In genomic region chr13:84649853-84650252, GRCh38 we compare ENCODE assay signal across 25 cellular contexts.
A peak's percentile ranks its signal among the peaks of the same experiment; 100 is the strongest.
DNase-seq lines count a peak whose midpoint lies in the region; ATAC-seq and TF ChIP-seq lines count a peak whose summit lies in the region.
"Had no signal": no experiment of that assay in that cellular context is flagged by ENCODE, and none has a peak within 500 bp of the region (broad histone marks: within the 10 kb centered on the region; RNA-seq: fewer than 3 reads in every experiment).

No MANE protein-coding gene starts in this region.

- no peaks in the 10 kb centered on the region for H3K9me2 ChIP-seq in SK-N-SH

- ATAC-seq in SK-N-SH treated with all-trans-retinoic acid at 6 μM for 48 hours (no peak), HG02852 (IDR thresholded peaks at IDR 0.05; ENCODE audit: unreplicated experiment) (no peak)
- ATAC-seq: activated naive CD8-positive, alpha-beta T cell treated with anti-CD3 and anti-CD28 coated beads, Interleukin-2, amount 50 U/mL, for 24 hours; naive thymus-derived CD8-positive, alpha-beta T cell; pancreas; stimulated activated memory B cell treated with anti-CD40 and anti-IgM and Interleukin-4, amounts not matched to agents 10 μg/mL and 1 μg/mL and 100 μg/mL, for 72 hours had no signal

- H3K27ac ChIP-seq in SK-N-SH (ENCODE audit: low read depth in 2 of 2, low read length in 1 of 2) = peak overlapping the region in 1 of 2 experiments; percentile 5; a peak in 1 of 4 replicates
- no peak overlapping the region for H3K27ac ChIP-seq in stomach
- H3K27ac ChIP-seq: brain microvascular endothelial cell, C4-2B, pancreas, testis, vagina had no signal

- TF ChIP-seq RAD21 in SK-N-SH (IDR thresholded peaks at IDR 0.05; ENCODE audit: low read length) = no peak

- CTCF ChIA-PET in SK-N-SH (lab: Yijun Ruan, JAX) = interaction anchor here (0.7 kb wide), 1 partner anchor 195 kb away, joined by 3 read pairs; no protein-coding TSS in a partner anchor

- POLR2A ChIA-PET in SK-N-SH (lab: Yijun Ruan, JAX) = no interaction called here

- H3K9ac ChIP-seq in SK-N-SH = no peak overlapping the region

- no peak for DNase-seq in SK-N-SH
- DNase-seq in M059J (ENCODE audit: low read depth) = peak; percentile 48
- DNase-seq in fibroblast of mammary gland (ENCODE audit: low read depth) = peak; percentile 50
- DNase-seq in myocyte (ENCODE audit: low read depth) = peak; percentile 27
- DNase-seq in stomach = no peak
- DNase-seq in T-helper 2 cell = no peak
- DNase-seq: 8988T; activated CD4-positive, alpha-beta T cell treated with anti-CD3 and anti-CD28 coated beads, Interleukin-2, amount 50 U/mL, for 1 hour; activated CD8-positive, alpha-beta memory T cell treated with anti-CD3 and anti-CD28 coated beads, Interleukin-2, amount 50 U/mL, for 48 hours; activated effector memory CD4-positive, alpha-beta T cell treated with anti-CD3 and anti-CD28 coated beads, Interleukin-2, amount 50 U/mL, for 16 hours; activated naive CD8-positive, alpha-beta T cell treated with anti-CD3 and anti-CD28 coated beads, Interleukin-2, amount 50 U/mL, for 24 hours; brain microvascular endothelial cell; Karpas-422; kidney; mesendoderm; naive thymus-derived CD8-positive, alpha-beta T cell; NCI-H1105; NCI-H510A; pancreas; testis had no signal

- H3K27me3 ChIP-seq in SK-N-SH (ENCODE audit: insufficient read depth) (no peaks in the 10 kb centered on the region), stomach (no peaks in the 10 kb centered on the region)
- H3K27me3 ChIP-seq: brain microvascular endothelial cell, testis, vagina had no signal

- peaks cover 0 to 7% of the 10 kb centered on the region in 2 experiments; a peak in 2 of 4 replicates for H3K4me1 ChIP-seq in SK-N-SH (ENCODE audit: control insufficient read depth in 1 of 2, insufficient read depth in 2 of 2, low read depth in 1 of 2, low read length in 1 of 2)
- peaks cover 0 to 15% (median 3%) of the 10 kb centered on the region in 4 donors for H3K4me1 ChIP-seq in stomach
- H3K4me1 ChIP-seq: testis, vagina had no signal

- H2AFZ ChIP-seq in SK-N-SH (ENCODE audit: low read depth) = peak overlapping the region; percentile 53; the same call in 1 of the 2 replicates

- H3K36me3 ChIP-seq in SK-N-SH (replicated peaks in 1 of 2; ENCODE audit: control insufficient read depth in 1 of 2, insufficient read depth in 2 of 2, low read length in 1 of 2) = no peaks in the 10 kb centered on the region
- no peaks in the 10 kb centered on the region for H3K36me3 ChIP-seq in stomach
- H3K36me3 ChIP-seq: brain microvascular endothelial cell, pancreas, vagina had no signal

- TF ChIP-seq POLR2A in stomach (IDR thresholded peaks at IDR 0.05) = no peak

- WGBS in SK-N-SH (ENCODE audit: low lambda C conversion rate) = 30% methylated on average over 4 of the region's 4 CpGs
- 47 to 61% (median 58%) methylated on average over 4 of the region's 4 CpGs for WGBS in stomach, 5 donors

- H3K4me2 ChIP-seq in SK-N-SH = no peak overlapping the region

- no peaks in the 10 kb centered on the region for H3K79me2 ChIP-seq in SK-N-SH (ENCODE audit: insufficient read depth)

- intact Hi-C loops in stomach (cut with DNase I; ENCODE audit: low total_unique reads) = no loop called here

- H3F3A ChIP-seq in SK-N-SH (replicated peaks; ENCODE audit: insufficient read depth) = peaks cover 8% of the 10 kb centered on the region

- TF ChIP-seq CTCF in SK-N-SH (IDR thresholded peaks at IDR 0.05) (no peak), fibroblast of mammary gland (conservative IDR thresholded peaks at IDR 0.05; ENCODE audit: control insufficient read depth, insufficient read depth, low read depth, low read length) (no peak), stomach (IDR thresholded peaks at IDR 0.05) (no peak)

- TF ChIP-seq EP300 in SK-N-SH (IDR thresholded peaks at IDR 0.05; ENCODE audit: borderline replicate concordance in 1 of 2, low read depth in 1 of 2, low read length in 1 of 2) = 0 out of 4 replicates have a peak, but pooled peaks of 1 of the 2 experiments have one; percentile 22
- no peak for TF ChIP-seq EP300 in stomach (IDR thresholded peaks at IDR 0.05)

- H3K4me3 ChIP-seq in SK-N-SH (ENCODE audit: low read depth in 2 of 2, low read length in 1 of 2) = no peak overlapping the region
- H3K4me3 ChIP-seq in fibroblast of mammary gland (ENCODE audit: control insufficient read depth, low read depth, low read length) = no peak overlapping the region
- no peak overlapping the region for H3K4me3 ChIP-seq in stomach
- H3K4me3 ChIP-seq: pancreas, testis, vagina had no signal

- no peaks in the 10 kb centered on the region for H4K20me1 ChIP-seq in SK-N-SH (ENCODE audit: insufficient read depth)

- H3K9me3 ChIP-seq in SK-N-SH = no peaks in the 10 kb centered on the region
- H3K9me3 ChIP-seq in stomach = no peaks in the 10 kb centered on the region
- H3K9me3 ChIP-seq: pancreas, testis, vagina had no signal

TF ChIP-seq in SK-N-SH, 30 proteins besides CTCF, POLR2A, EP300 and RAD21 (continues in another document):
- peak; percentile 70 for TF ChIP-seq NFIC (IDR thresholded peaks at IDR 0.05; ENCODE audit: borderline replicate concordance)
- no peak for TF ChIP-seq ELF1 (IDR thresholded peaks at IDR 0.05)
- no peak for TF ChIP-seq MXI1 (IDR thresholded peaks at IDR 0.05; ENCODE audit: low read depth, low read length)
- no peak for TF ChIP-seq IRF3 (IDR thresholded peaks at IDR 0.05; ENCODE audit: low read depth, low read length)
- TF ChIP-seq, protein P1, sequence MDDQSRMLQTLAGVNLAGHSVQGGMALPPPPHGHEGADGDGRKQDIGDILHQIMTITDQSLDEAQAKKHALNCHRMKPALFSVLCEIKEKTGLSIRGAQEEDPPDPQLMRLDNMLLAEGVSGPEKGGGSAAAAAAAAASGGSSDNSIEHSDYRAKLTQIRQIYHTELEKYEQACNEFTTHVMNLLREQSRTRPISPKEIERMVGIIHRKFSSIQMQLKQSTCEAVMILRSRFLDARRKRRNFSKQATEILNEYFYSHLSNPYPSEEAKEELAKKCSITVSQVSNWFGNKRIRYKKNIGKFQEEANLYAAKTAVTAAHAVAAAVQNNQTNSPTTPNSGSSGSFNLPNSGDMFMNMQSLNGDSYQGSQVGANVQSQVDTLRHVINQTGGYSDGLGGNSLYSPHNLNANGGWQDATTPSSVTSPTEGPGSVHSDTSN (IDR thresholded peaks at IDR 0.05) = peak; percentile 23; the same call in 1 of the 2 replicates
- no peak for TF ChIP-seq USF2 (IDR thresholded peaks at IDR 0.05; ENCODE audit: borderline replicate concordance, low read depth, low read length)

TF ChIP-seq in SK-N-SH treated with all-trans-retinoic acid at 6 μM for 48 hours, 23 proteins besides CTCF, POLR2A, EP300 and RAD21:
- no peak for TF ChIP-seq ZFP30 (CRISPR knock-in tag; IDR thresholded peaks at IDR 0.05)
- TF ChIP-seq, protein P2, sequence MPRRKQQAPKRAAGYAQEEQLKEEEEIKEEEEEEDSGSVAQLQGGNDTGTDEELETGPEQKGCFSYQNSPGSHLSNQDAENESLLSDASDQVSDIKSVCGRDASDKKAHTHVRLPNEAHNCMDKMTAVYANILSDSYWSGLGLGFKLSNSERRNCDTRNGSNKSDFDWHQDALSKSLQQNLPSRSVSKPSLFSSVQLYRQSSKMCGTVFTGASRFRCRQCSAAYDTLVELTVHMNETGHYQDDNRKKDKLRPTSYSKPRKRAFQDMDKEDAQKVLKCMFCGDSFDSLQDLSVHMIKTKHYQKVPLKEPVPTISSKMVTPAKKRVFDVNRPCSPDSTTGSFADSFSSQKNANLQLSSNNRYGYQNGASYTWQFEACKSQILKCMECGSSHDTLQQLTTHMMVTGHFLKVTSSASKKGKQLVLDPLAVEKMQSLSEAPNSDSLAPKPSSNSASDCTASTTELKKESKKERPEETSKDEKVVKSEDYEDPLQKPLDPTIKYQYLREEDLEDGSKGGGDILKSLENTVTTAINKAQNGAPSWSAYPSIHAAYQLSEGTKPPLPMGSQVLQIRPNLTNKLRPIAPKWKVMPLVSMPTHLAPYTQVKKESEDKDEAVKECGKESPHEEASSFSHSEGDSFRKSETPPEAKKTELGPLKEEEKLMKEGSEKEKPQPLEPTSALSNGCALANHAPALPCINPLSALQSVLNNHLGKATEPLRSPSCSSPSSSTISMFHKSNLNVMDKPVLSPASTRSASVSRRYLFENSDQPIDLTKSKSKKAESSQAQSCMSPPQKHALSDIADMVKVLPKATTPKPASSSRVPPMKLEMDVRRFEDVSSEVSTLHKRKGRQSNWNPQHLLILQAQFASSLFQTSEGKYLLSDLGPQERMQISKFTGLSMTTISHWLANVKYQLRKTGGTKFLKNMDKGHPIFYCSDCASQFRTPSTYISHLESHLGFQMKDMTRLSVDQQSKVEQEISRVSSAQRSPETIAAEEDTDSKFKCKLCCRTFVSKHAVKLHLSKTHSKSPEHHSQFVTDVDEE (CRISPR knock-in tag; IDR thresholded peaks at IDR 0.05) = no peak
- no peak for TF ChIP-seq PPARA (CRISPR knock-in tag; IDR thresholded peaks at IDR 0.05; ENCODE audit: borderline replicate concordance)
- no peak for TF ChIP-seq CSRNP3 (CRISPR knock-in tag; IDR thresholded peaks at IDR 0.05)
- TF ChIP-seq ZNF8 (CRISPR knock-in tag; IDR thresholded peaks at IDR 0.05) = no peak
- no peak for TF ChIP-seq CSDC2 (CRISPR knock-in tag; IDR thresholded peaks at IDR 0.05)
- no peak for TF ChIP-seq ZC3H10 (CRISPR knock-in tag; IDR thresholded peaks at IDR 0.05)
- no peak for TF ChIP-seq ARNTL (CRISPR knock-in tag; IDR thresholded peaks at IDR 0.05; ENCODE audit: borderline replicate concordance, low read depth)
- TF ChIP-seq ZNF70 (CRISPR knock-in tag; IDR thresholded peaks at IDR 0.05) = no peak
- TF ChIP-seq SNAI2 (CRISPR knock-in tag; IDR thresholded peaks at IDR 0.05) = no peak
- no peak for TF ChIP-seq ESRRG (CRISPR knock-in tag; IDR thresholded peaks at IDR 0.05)
- TF ChIP-seq BACH2 (CRISPR knock-in tag; IDR thresholded peaks at IDR 0.05; ENCODE audit: borderline replicate concordance) = no peak
- TF ChIP-seq ZFP3 (CRISPR knock-in tag; IDR thresholded peaks at IDR 0.05) = no peak
- no peak for TF ChIP-seq GLIS3 (CRISPR knock-in tag; IDR thresholded peaks at IDR 0.05)
- TF ChIP-seq RARB (CRISPR knock-in tag; IDR thresholded peaks at IDR 0.05) = no peak
- TF ChIP-seq ISL1 (CRISPR knock-in tag; IDR thresholded peaks at IDR 0.05) = no peak
- TF ChIP-seq TOX (CRISPR knock-in tag; IDR thresholded peaks at IDR 0.05; ENCODE audit: borderline replicate concordance) = no peak
TF ChIP-seq in SK-N-SH treated with all-trans-retinoic acid at 6 μM for 48 hours: peak in this region for 0.

Comparison
In these comparisons a context has a peak if more than half of its experiments do, and no peak if none do; other contexts are left out.
1. DNase-seq: peak in M059J (single experiment), fibroblast of mammary gland (single experiment) and myocyte (single experiment); none in SK-N-SH (single experiment), stomach (single experiment) and T-helper 2 cell (0 of 5).